ENCODE assay signal across 19 cellular contexts in the genomic region with DNA sequence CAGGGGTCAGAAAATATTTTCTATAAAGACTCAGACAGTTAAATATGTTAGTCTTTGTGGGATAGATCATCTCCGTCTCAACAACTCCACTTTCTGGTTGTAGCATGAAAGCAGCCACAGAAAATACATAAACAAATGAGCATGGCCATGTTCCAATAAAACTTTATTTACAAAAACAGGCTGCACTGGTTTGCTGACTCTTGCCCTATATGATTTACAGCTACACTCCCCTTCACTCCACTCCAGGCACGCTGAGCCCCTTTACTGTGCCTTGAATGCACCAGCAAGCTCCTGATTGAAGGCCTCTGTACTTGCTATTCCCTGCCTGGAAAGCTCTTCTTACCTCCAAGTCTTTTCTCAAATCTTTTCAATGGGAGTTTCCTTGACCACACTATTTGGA. TPM values are rescaled to one million over a fixed set of nuclear protein-coding genes. Genes with fewer than 3 reads are reported as not detected.
DNase-seq lines count a peak whose midpoint lies in the region; ATAC-seq and TF ChIP-seq lines count a peak whose summit lies in the region.
"Had no signal": no experiment of that assay in that cellular context is flagged by ENCODE, and none has a peak within 500 bp of the region (broad histone marks: within the 10 kb centered on the region; RNA-seq: fewer than 3 reads in every experiment).

No MANE protein-coding gene starts in this region.

- no peaks in the 10 kb centered on the region for H3F3A ChIP-seq in GM23338 (replicated peaks; ENCODE audit: low read depth)

- in situ Hi-C loops in Panc1 (cut with HindIII; ENCODE audit: low pct_unique_long_range_greater_than_20kb, low sequenced_read_pairs), result no loop called here

- H3K9me3 ChIP-seq in Karpas-422 (ENCODE audit: low read length) (no peaks in the 10 kb centered on the region), Panc1 (ENCODE audit: control insufficient read depth, insufficient read depth, low read depth, low read length) (no peaks in the 10 kb centered on the region), iPS-15b (ENCODE audit: control insufficient read depth, insufficient read depth, low read length) (no peaks in the 10 kb centered on the region), thyroid gland (no peaks in the 10 kb centered on the region)

- peaks cover 10% of the 10 kb centered on the region; the same call in 1 of the 2 replicates for H3K4me1 ChIP-seq in GM23338 (ENCODE audit: insufficient read depth)
- peaks cover 34% of the 10 kb centered on the region for H3K4me1 ChIP-seq in Karpas-422 (ENCODE audit: low read length)
- H3K4me1 ChIP-seq in Panc1 (ENCODE audit: control insufficient read depth, insufficient read depth, low read length), result peaks cover under 1% of the 10 kb centered on the region; the same call in 1 of the 2 replicates
- peaks cover 1% of the 10 kb centered on the region for H3K4me1 ChIP-seq in iPS-15b (ENCODE audit: control insufficient read depth, insufficient read depth, low read length)
- H3K4me1 ChIP-seq in thyroid gland, result no peaks in the 10 kb centered on the region

- TF ChIP-seq CTCF in GM23338 (conservative IDR thresholded peaks at IDR 0.05; ENCODE audit: low read depth in 2 of 2) (no peak), Panc1 (IDR thresholded peaks at IDR 0.05) (no peak), thyroid gland (IDR thresholded peaks at IDR 0.05) (no peak)

- H3K9ac ChIP-seq in Karpas-422 (ENCODE audit: low read length), result peak overlapping the region; percentile 34
- H3K9ac ChIP-seq in iPS-15b (ENCODE audit: low read depth, low read length), result peak overlapping the region; percentile 9

- H3K9me3 Mint-ChIP-seq in GM23338, result no peaks in the 10 kb centered on the region
- H3K9me3 Mint-ChIP-seq: CD14-positive monocyte had no signal

- peaks cover 7% of the 10 kb centered on the region for H3K27me3 Mint-ChIP-seq in GM23338 (ENCODE audit: insufficient read depth, low read depth, poor library complexity)

- H3K4me3 Mint-ChIP-seq in GM23338, result no peak overlapping the region
- H3K4me3 Mint-ChIP-seq: CD14-positive monocyte had no signal

- no peak for DNase-seq in GM23338 (ENCODE audit: low spot score)
- no peak for DNase-seq in Karpas-422
- no peak for DNase-seq in Panc1 (ENCODE audit: low read depth, low spot score)
- DNase-seq in Ammon's horn (ENCODE audit: low spot score), result no peak
- no peak for DNase-seq in thyroid gland
- DNase-seq: AML-193, COR-L47, DMS 273 treated with DMSO at 0.1 percent for 48 hours, DND-41, IMR-90, Kasumi-1, NCI-H1105, NCI-H2081, NCI-H446 treated with DMSO at 0.1 percent for 48 hours, NCI-H69 had no signal

- H3K36me3 ChIP-seq in GM23338 (ENCODE audit: insufficient read depth), result no peaks in the 10 kb centered on the region
- H3K36me3 ChIP-seq in Karpas-422 (ENCODE audit: insufficient read depth, low read length), result no peaks in the 10 kb centered on the region
- no peaks in the 10 kb centered on the region for H3K36me3 ChIP-seq in Panc1 (ENCODE audit: control insufficient read depth, insufficient read depth, low read length)
- H3K36me3 ChIP-seq in iPS-15b (ENCODE audit: control insufficient read depth, insufficient read depth, low read length), result no peaks in the 10 kb centered on the region
- no peaks in the 10 kb centered on the region for H3K36me3 ChIP-seq in thyroid gland

- peak overlapping the region; percentile 20; the same call in 1 of the 2 replicates for H2AFZ ChIP-seq in GM23338
- peak overlapping the region; percentile 2 for H2AFZ ChIP-seq in Karpas-422 (ENCODE audit: low read length)

- TF ChIP-seq POLR2A in thyroid gland (IDR thresholded peaks at IDR 0.05), result no peak

- intact Hi-C loops in Panc1 (cut with micrococcal nuclease; ENCODE audit: unreplicated experiment), result no loop called here
- intact Hi-C loops in thyroid gland (cut with DNase I), result loop anchor here (10.0 kb wide), 2 partner anchors 322 to 512 kb away; a partner anchor contains a TSS

- POLR2A ChIA-PET in Panc1 (lab: Charles Lee), result no interaction called here

- H3K9me2 ChIP-seq in GM23338 (ENCODE audit: insufficient read depth) (no peaks in the 10 kb centered on the region), Karpas-422 (replicated peaks; ENCODE audit: insufficient read depth, low read length) (no peaks in the 10 kb centered on the region)

- no peak overlapping the region for H3K4me2 ChIP-seq in GM23338
- H3K4me2 ChIP-seq in Karpas-422 (ENCODE audit: low read depth, low read length, poor library complexity, severe bottlenecking), result peak overlapping the region; percentile 45

- no TSS peak for BruUV-seq in Panc1 (replicated peaks; lab: Mats Ljungman, UMichigan)

- CTCF ChIA-PET in Panc1 (lab: Charles Lee), result no interaction called here

- no peak overlapping the region for H3K27ac Mint-ChIP-seq in GM23338
- H3K27ac Mint-ChIP-seq: CD14-positive monocyte had no signal

- H3K4me1 Mint-ChIP-seq in GM23338, result peaks cover 16% of the 10 kb centered on the region

- H4K20me1 ChIP-seq in GM23338 (replicated peaks; ENCODE audit: insufficient read depth) (no peaks in the 10 kb centered on the region), Karpas-422 (ENCODE audit: insufficient read depth, low read depth, low read length) (no peaks in the 10 kb centered on the region)

- H3K27me3 ChIP-seq in GM23338 (ENCODE audit: insufficient read depth) (no peaks in the 10 kb centered on the region), Karpas-422 (ENCODE audit: low read length) (no peaks in the 10 kb centered on the region), Panc1 (ENCODE audit: control insufficient read depth, insufficient read depth, low read length) (no peaks in the 10 kb centered on the region), iPS-15b (ENCODE audit: control insufficient read depth, insufficient read depth, low read length) (peaks cover 2% of the 10 kb centered on the region), thyroid gland (no peaks in the 10 kb centered on the region)

- ATAC-seq in GM23338 (no peak), Panc1 (peak; percentile 35), HG02840 (IDR thresholded peaks at IDR 0.05; ENCODE audit: low FRiP score, unreplicated experiment) (no peak)

- H3K4me3 ChIP-seq in GM23338 (no peak overlapping the region), Karpas-422 (ENCODE audit: low read length) (peak overlapping the region; percentile 8; the same call in 1 of the 2 replicates), Panc1 (ENCODE audit: low read depth in 2 of 2, low read length in 2 of 2) (no peak overlapping the region), iPS-15b (ENCODE audit: low read depth, low read length) (no peak overlapping the region), thyroid gland (replicated peaks in 1 of 3) (no peak overlapping the region)

- H3K36me3 Mint-ChIP-seq in GM23338 (ENCODE audit: low read depth), result no peaks in the 10 kb centered on the region
- H3K36me3 Mint-ChIP-seq: CD14-positive monocyte had no signal

- no peak overlapping the region for H3K27ac ChIP-seq in GM23338 (ENCODE audit: low read depth)
- H3K27ac ChIP-seq in Karpas-422 (ENCODE audit: low read length), result peak overlapping the region; percentile 36; the same call in 1 of the 2 replicates
- H3K27ac ChIP-seq in Panc1 (ENCODE audit: low read length), result no peak overlapping the region
- no peak overlapping the region for H3K27ac ChIP-seq in thyroid gland

- WGBS in thyroid gland, 2 donors, result 81 to 85% methylated on average over 2 of the region's 2 CpGs

- H3K79me2 ChIP-seq in GM23338 (replicated peaks; ENCODE audit: insufficient read depth) (no peaks in the 10 kb centered on the region), Karpas-422 (ENCODE audit: low read length) (peaks cover 5% of the 10 kb centered on the region)

TF ChIP-seq in GM23338, 12 proteins besides CTCF, POLR2A, EP300 and RAD21 (continues in another document):
- TF ChIP-seq STAT1 (IDR thresholded peaks at IDR 0.05; ENCODE audit: unreplicated experiment), result no peak
- no peak for TF ChIP-seq ZNF114 (CRISPR knock-in tag; IDR thresholded peaks at IDR 0.05)

RNA-seq across cellular contexts. Expression of a gene that starts 5.8 kb away (rescaled TPM):
- 33.9 and 40.4 TPM in 2 replicates for total RNA-seq in GM23338 (2014; rRNA removed; shearing (Covaris generic))
- 89.7 and 106 TPM in 2 replicates for polyA plus RNA-seq in GM23338 (2016; fragmentation: Nextera tagmentation; extraction: Ambion mirVana)
- 32.3 and 73.8 TPM in 2 replicates for total RNA-seq in Karpas-422 (2014; rRNA removed; shearing (Covaris generic); ENCODE audit: low replicate concordance)
- 49.0 TPM for total RNA-seq in Panc1 (2021; ENCODE audit: unreplicated experiment)
- 33.5 TPM for polyA plus RNA-seq in Panc1 (2012; ENCODE audit: insufficient read length)
- total RNA-seq in thyroid gland, result 10 to 100 TPM; 31.9 to 45.2 (median 36.6) TPM

RNA-seq across cellular contexts. Expression of a gene that starts 39.0 kb away (rescaled TPM):
- 0.14 TPM in 1 of 2 replicates, not detected in the other for total RNA-seq in GM23338 (2014; rRNA removed; shearing (Covaris generic))
- polyA plus RNA-seq in GM23338 (2016; fragmentation: Nextera tagmentation; extraction: Ambion mirVana), result 0.14 and 0.18 TPM in 2 replicates
- not detected in 2 replicates for total RNA-seq in Karpas-422 (2014; rRNA removed; shearing (Covaris generic); ENCODE audit: low replicate concordance)
- not detected for total RNA-seq in Panc1 (2021; ENCODE audit: unreplicated experiment)
- not detected for polyA plus RNA-seq in Panc1 (2012; ENCODE audit: insufficient read length)
- not detected for total RNA-seq in thyroid gland
- total RNA-seq: HT-29, IMR-90 had no signal
- polyA plus RNA-seq: CD14-positive monocyte had no signal

RNA-seq across cellular contexts. Expression of a gene that starts 43.1 kb away (rescaled TPM):
- total RNA-seq in GM23338 (2014; rRNA removed; shearing (Covaris generic)), result 19.1 and 23.3 TPM in 2 replicates
- polyA plus RNA-seq in GM23338 (2016; fragmentation: Nextera tagmentation; extraction: Ambion mirVana), result 21.0 TPM in 2 replicates
- 46.4 and 84.2 TPM in 2 replicates for total RNA-seq in Karpas-422 (2014; rRNA removed; shearing (Covaris generic); ENCODE audit: low replicate concordance)
- total RNA-seq in Panc1 (2021; ENCODE audit: unreplicated experiment), result 16.9 TPM
- 9.2 TPM for polyA plus RNA-seq in Panc1 (2012; ENCODE audit: insufficient read length)
- 10 to 100 TPM; 22.2 to 40.0 (median 31.0) TPM for total RNA-seq in thyroid gland
